In the genomic region with DNA sequence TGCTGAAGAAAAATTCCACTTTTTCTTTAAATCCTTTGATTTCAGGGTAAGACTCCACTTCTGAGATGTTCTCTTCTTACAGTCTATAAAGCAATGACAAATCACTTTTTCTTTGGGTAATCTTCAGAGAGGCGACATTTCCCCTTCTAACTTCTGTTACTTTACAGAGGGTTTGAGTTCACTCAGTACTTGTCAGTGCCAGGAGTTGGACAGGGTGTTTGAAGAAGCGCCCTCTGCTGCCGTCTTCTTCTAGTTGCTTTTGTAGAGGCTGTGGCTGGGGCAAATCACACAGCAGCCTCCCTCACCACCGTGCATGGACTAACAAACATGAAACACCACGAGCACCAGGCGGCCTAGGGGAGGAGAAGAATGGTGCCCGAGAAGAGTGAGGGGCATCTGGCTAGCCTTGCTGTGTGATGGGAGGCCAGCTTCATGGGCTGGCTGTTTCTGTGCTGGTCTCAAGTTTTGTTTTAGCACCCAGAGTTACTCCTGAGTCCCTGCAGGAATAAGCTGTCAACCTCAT, we compare ENCODE assay signal across 8 cellular contexts. TPM values are rescaled to one million over a fixed set of nuclear protein-coding genes. Genes with fewer than 3 reads are reported as not detected.
DNase-seq lines count a peak whose midpoint lies in the region; ATAC-seq and TF ChIP-seq lines count a peak whose summit lies in the region.

A gene with protein sequence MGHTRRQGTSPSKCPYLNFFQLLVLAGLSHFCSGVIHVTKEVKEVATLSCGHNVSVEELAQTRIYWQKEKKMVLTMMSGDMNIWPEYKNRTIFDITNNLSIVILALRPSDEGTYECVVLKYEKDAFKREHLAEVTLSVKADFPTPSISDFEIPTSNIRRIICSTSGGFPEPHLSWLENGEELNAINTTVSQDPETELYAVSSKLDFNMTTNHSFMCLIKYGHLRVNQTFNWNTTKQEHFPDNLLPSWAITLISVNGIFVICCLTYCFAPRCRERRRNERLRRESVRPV (minus strand): TSS at position 174 of the 523 bp plus-strand sequence. CDS start 1,886 bp downstream, outside the sequence.

- H3K9me3 Mint-ChIP-seq in activated T-helper 2 cell treated with anti-CD3 and anti-CD28 coated beads, Interferon-gamma antibody, Interleukin-2, Interleukin-4, amounts not matched to agents 10 μg/mL and 5 μg/mL and 100 μg/mL, durations not matched to agents 14 hours and 24 hours and 36 hours = no peaks in the 10 kb centered on the region

- no peaks in the 10 kb centered on the region for H3K27me3 Mint-ChIP-seq in activated T-helper 2 cell treated with anti-CD3 and anti-CD28 coated beads, Interferon-gamma antibody, Interleukin-2, Interleukin-4, amounts not matched to agents 10 μg/mL and 5 μg/mL and 100 μg/mL, durations not matched to agents 14 hours and 24 hours and 36 hours (ENCODE audit: low read depth)

- H3K27me3 ChIP-seq in DND-41 (ENCODE audit: insufficient read depth, low read length, poor library complexity) (peaks cover 5% of the 10 kb centered on the region), left ventricle myocardium inferior (ENCODE audit: low read depth) (no peaks in the 10 kb centered on the region)

- no peaks in the 10 kb centered on the region for H4K20me1 ChIP-seq in DND-41 (ENCODE audit: insufficient read depth, low read length)

- H3K4me1 ChIP-seq in DND-41 (ENCODE audit: insufficient read depth, low read length) (no peaks in the 10 kb centered on the region), left ventricle myocardium inferior (peaks cover 6% of the 10 kb centered on the region)

- H3K36me3 Mint-ChIP-seq in activated T-helper 2 cell treated with anti-CD3 and anti-CD28 coated beads, Interferon-gamma antibody, Interleukin-2, Interleukin-4, amounts not matched to agents 10 μg/mL and 5 μg/mL and 100 μg/mL, durations not matched to agents 14 hours and 24 hours and 36 hours (ENCODE audit: low read depth) = peaks cover 14% of the 10 kb centered on the region

- H3K79me2 ChIP-seq in DND-41 (ENCODE audit: insufficient read depth, low read length) = no peaks in the 10 kb centered on the region

- H3K9me3 ChIP-seq in DND-41 (ENCODE audit: insufficient read depth, low read length, severe bottlenecking) (no peaks in the 10 kb centered on the region), left ventricle myocardium inferior (replicated peaks) (peaks cover 10% of the 10 kb centered on the region)

- H3K9ac ChIP-seq in DND-41 (ENCODE audit: low read depth, low read length) = no peak within 1 kb of the TSS

- H3K27ac ChIP-seq in DND-41 (ENCODE audit: low read length) (no peak within 1 kb of the TSS), left ventricle myocardium inferior (replicated peaks) (no peak within 1 kb of the TSS)

- H3K27ac Mint-ChIP-seq in activated T-helper 2 cell treated with anti-CD3 and anti-CD28 coated beads, Interferon-gamma antibody, Interleukin-2, Interleukin-4, amounts not matched to agents 10 μg/mL and 5 μg/mL and 100 μg/mL, durations not matched to agents 14 hours and 24 hours and 36 hours = peak within 1 kb of the TSS; percentile 67

- DNase-seq in DND-41 (peak; percentile 41), RPMI7951 (ENCODE audit: low read depth) (peak; percentile 58), left ventricle myocardium inferior (peak; percentile 43), OCI-M2 (lab: John Stamatoyannopoulos, UW; ENCODE audit: unreplicated experiment) (no peak)
- DNase-seq in activated T-helper 2 cell treated with anti-CD3 and anti-CD28 coated beads, Interferon-gamma antibody, Interleukin-2, Interleukin-4, amounts not matched to agents 10 μg/mL and 5 μg/mL and 100 μg/mL, durations not matched to agents 14 hours and 24 hours and 36 hours (ENCODE audit: low spot score) = peak; percentile 54
- DNase-seq in stimulated activated CD4-positive, alpha-beta T cell treated with anti-CD3 and anti-CD28 coated beads, Interleukin-2, amount 100 ng/mL, for 48 hours = peak; percentile 47 to 49

- H3K4me3 Mint-ChIP-seq in activated T-helper 2 cell treated with anti-CD3 and anti-CD28 coated beads, Interferon-gamma antibody, Interleukin-2, Interleukin-4, amounts not matched to agents 10 μg/mL and 5 μg/mL and 100 μg/mL, durations not matched to agents 14 hours and 24 hours and 36 hours (ENCODE audit: low read depth) = peak within 1 kb of the TSS; percentile 55

- H3K36me3 ChIP-seq in DND-41 (ENCODE audit: insufficient read depth, low read length) (no peaks in the 10 kb centered on the region), left ventricle myocardium inferior (no peaks in the 10 kb centered on the region)

- H3K4me2 ChIP-seq in DND-41 (ENCODE audit: insufficient read depth, low read length) = no peak within 1 kb of the TSS

- TF ChIP-seq CTCF in DND-41 (IDR thresholded peaks at IDR 0.05; ENCODE audit: borderline replicate concordance, extremely low read depth, low read length, poor library complexity, severe bottlenecking) (peak; percentile 54), left ventricle myocardium inferior (IDR thresholded peaks at IDR 0.05; ENCODE audit: borderline replicate concordance) (peak; percentile 43)

- intact Hi-C loops in activated T-helper 2 cell treated with anti-CD3 and anti-CD28 coated beads, Interferon-gamma antibody, Interleukin-2, Interleukin-4, amounts not matched to agents 10 μg/mL and 5 μg/mL and 100 μg/mL, durations not matched to agents 14 hours and 24 hours and 36 hours (cut with micrococcal nuclease) = loop anchor here (2.0 to 10.0 kb wide), 6 partner anchors 51 to 287 kb away; partner anchors contain the start of genes ARHGAP31, COX17 and POGLUT1
- intact Hi-C loops in left ventricle myocardium inferior (cut with micrococcal nuclease) = no loop called here

- H3K4me1 Mint-ChIP-seq in activated T-helper 2 cell treated with anti-CD3 and anti-CD28 coated beads, Interferon-gamma antibody, Interleukin-2, Interleukin-4, amounts not matched to agents 10 μg/mL and 5 μg/mL and 100 μg/mL, durations not matched to agents 14 hours and 24 hours and 36 hours (ENCODE audit: low read depth) = peaks cover 45% of the 10 kb centered on the region

- ATAC-seq in DND-41 (ENCODE audit: insufficient read depth, low read depth) = peak; percentile 86
- ATAC-seq in GM19438 (IDR thresholded peaks at IDR 0.05; ENCODE audit: low read depth, unreplicated experiment) = peak; percentile 62
- peak; percentile 42 for ATAC-seq in HG03378 (IDR thresholded peaks at IDR 0.05; ENCODE audit: unreplicated experiment)

- H2AFZ ChIP-seq in DND-41 (ENCODE audit: low read depth, low read length) = no peak within 1 kb of the TSS

- no peak within 1 kb of the TSS for H3K4me3 ChIP-seq in DND-41 (ENCODE audit: low read depth in 1 of 2, low read length in 2 of 2)
- H3K4me3 ChIP-seq in left ventricle myocardium inferior = no peak within 1 kb of the TSS

RNA-seq across cellular contexts. Expression of the gene that starts here (rescaled TPM):
- total RNA-seq in RPMI7951 (2014; rRNA removed; shearing (Covaris generic)) = not detected in 2 replicates
- 6.8 TPM in 2 replicates for total RNA-seq in activated T-helper 2 cell treated with anti-CD3 and anti-CD28 coated beads, Interferon-gamma antibody, Interleukin-2, Interleukin-4, amounts not matched to agents 10 μg/mL and 5 μg/mL and 100 μg/mL, durations not matched to agents 14 hours and 24 hours and 36 hours
- not detected for total RNA-seq in left ventricle myocardium inferior

Comparison
In these comparisons a context has a peak if more than half of its experiments do, and no peak if none do; other contexts are left out.
1. Peak in DNase-seq in RPMI7951; RNA of the gene not detected or under 1 TPM.
2. Peak in DNase-seq in left ventricle myocardium inferior; RNA of the gene not detected or under 1 TPM.